In the genomic region with DNA sequence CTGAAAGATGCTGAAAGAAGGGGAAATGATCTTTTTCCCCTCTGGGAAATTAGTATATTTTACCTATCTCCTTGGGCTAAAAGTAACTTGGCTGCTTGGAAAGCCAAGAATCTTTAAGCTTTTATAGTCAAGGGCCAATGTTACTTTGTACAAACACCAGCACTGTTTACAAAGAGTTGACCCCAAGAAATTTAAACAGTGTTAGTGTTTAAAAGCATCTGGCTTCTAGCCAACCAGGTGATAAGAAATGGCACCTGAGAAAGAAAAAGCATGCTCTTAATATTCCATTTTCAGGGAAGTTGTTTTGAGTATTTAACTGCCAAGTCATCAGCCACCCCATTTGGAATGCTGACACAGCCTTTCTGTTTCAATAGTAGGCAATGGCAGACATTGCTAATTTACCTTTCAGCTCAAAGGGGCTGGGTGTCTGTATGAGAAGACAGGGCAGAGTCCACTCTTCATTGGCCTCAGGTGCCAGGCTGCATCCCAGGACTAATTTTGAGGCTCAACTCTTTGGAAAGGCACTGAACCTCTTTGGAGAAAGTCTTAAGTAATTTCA, we compare ENCODE assay signal across 22 cellular contexts. TPM values are rescaled to one million over a fixed set of nuclear protein-coding genes. Genes with fewer than 3 reads are reported as not detected.
"Had no signal": no experiment of that assay in that cellular context is flagged by ENCODE, and none has a peak within 500 bp of the region (broad histone marks: within the 10 kb centered on the region; RNA-seq: fewer than 3 reads in every experiment).

No MANE protein-coding gene starts in this region.

- H3K9me3 Mint-ChIP-seq: activated CD4-positive, alpha-beta memory T cell treated with anti-CD3 and anti-CD28 coated beads, Interleukin-2, amount 10 ng/mL, durations not matched to agents 7 days and 5 days; activated T-cell treated with anti-CD3 and anti-CD28 coated beads, Interleukin-2, amount 50 U/mL, for 4 hours; neural crest cell; stimulated activated naive CD8-positive, alpha-beta T cell treated with anti-CD3 and anti-CD28 coated beads, Interleukin-15, Interleukin-2, amounts not matched to agents 100 ng/mL and 50 ng/mL, for 24 hours; type B pancreatic cell; WTC11 had no signal

- H3K36me3 ChIP-seq: sigmoid colon, spleen, suprapubic skin had no signal

- H3K27ac ChIP-seq: sigmoid colon, spleen, suprapubic skin had no signal

- H3K4me1 Mint-ChIP-seq: activated CD4-positive, alpha-beta memory T cell treated with anti-CD3 and anti-CD28 coated beads, Interleukin-2, amount 10 ng/mL, durations not matched to agents 7 days and 5 days; immature natural killer cell; neural crest cell had no signal

- H3K36me3 Mint-ChIP-seq: immature natural killer cell, type B pancreatic cell, WTC11 had no signal

- H3K4me3 Mint-ChIP-seq: activated CD4-positive, alpha-beta memory T cell treated with anti-CD3 and anti-CD28 coated beads, Interleukin-2, amount 10 ng/mL, durations not matched to agents 7 days and 5 days; activated T-cell treated with anti-CD3 and anti-CD28 coated beads, Interleukin-2, amount 50 U/mL, for 4 hours; immature natural killer cell; neural crest cell; stimulated activated naive CD8-positive, alpha-beta T cell treated with anti-CD3 and anti-CD28 coated beads, Interleukin-15, Interleukin-2, amounts not matched to agents 100 ng/mL and 50 ng/mL, for 24 hours; type B pancreatic cell; WTC11 had no signal

- H3K27ac Mint-ChIP-seq: activated CD4-positive, alpha-beta memory T cell treated with anti-CD3 and anti-CD28 coated beads, Interleukin-2, amount 10 ng/mL, durations not matched to agents 7 days and 5 days; immature natural killer cell; stimulated activated naive CD8-positive, alpha-beta T cell treated with anti-CD3 and anti-CD28 coated beads, Interleukin-15, Interleukin-2, amounts not matched to agents 100 ng/mL and 50 ng/mL, for 24 hours; type B pancreatic cell; WTC11 had no signal

- ATAC-seq: activated T-cell treated with anti-CD3 and anti-CD28 coated beads, Interleukin-2, amount 50 U/mL, for 4 hours; left cardiac atrium; WTC11 had no signal

- H3K9me3 ChIP-seq: sigmoid colon, suprapubic skin had no signal

- H3K4me3 ChIP-seq: lung, sigmoid colon, spleen, suprapubic skin had no signal

- DNase-seq: activated CD4-positive, alpha-beta memory T cell treated with anti-CD3 and anti-CD28 coated beads, Interleukin-2, amount 10 ng/mL, durations not matched to agents 7 days and 5 days; activated CD4-positive, alpha-beta T cell treated with anti-CD3 and anti-CD28 coated beads for 4 hours; activated effector memory CD4-positive, alpha-beta T cell treated with Interleukin-2 at 50 U/mL for 16 hours; activated naive CD4-positive, alpha-beta T cell treated with anti-CD3 and anti-CD28 coated beads, Interleukin-2, amount 50 U/mL, for 16 hours; activated T-cell treated with anti-CD3 and anti-CD28 coated beads, Interleukin-2, amount 50 U/mL, for 4 hours; head of caudate nucleus; immature natural killer cell; left cardiac atrium; midbrain; sigmoid colon; spleen had no signal

RNA-seq across cellular contexts. Expression of a gene that starts 3.7 kb away (rescaled TPM):
- total RNA-seq: activated CD4-positive, alpha-beta memory T cell treated with anti-CD3 and anti-CD28 coated beads, Interleukin-2, amount 10 ng/mL, durations not matched to agents 7 days and 5 days; activated T-cell treated with anti-CD3 and anti-CD28 coated beads, Interleukin-2, amount 50 U/mL, for 4 hours; dermis microvascular lymphatic vessel endothelial cell; epithelial cell of proximal tubule; left cardiac atrium; lung; myocyte; osteocyte; pulmonary artery endothelial cell; sigmoid colon; spleen; suprapubic skin; WTC11 had no signal
- polyA plus RNA-seq: immature natural killer cell, lung, sigmoid colon, spleen had no signal
